In the genomic region with DNA sequence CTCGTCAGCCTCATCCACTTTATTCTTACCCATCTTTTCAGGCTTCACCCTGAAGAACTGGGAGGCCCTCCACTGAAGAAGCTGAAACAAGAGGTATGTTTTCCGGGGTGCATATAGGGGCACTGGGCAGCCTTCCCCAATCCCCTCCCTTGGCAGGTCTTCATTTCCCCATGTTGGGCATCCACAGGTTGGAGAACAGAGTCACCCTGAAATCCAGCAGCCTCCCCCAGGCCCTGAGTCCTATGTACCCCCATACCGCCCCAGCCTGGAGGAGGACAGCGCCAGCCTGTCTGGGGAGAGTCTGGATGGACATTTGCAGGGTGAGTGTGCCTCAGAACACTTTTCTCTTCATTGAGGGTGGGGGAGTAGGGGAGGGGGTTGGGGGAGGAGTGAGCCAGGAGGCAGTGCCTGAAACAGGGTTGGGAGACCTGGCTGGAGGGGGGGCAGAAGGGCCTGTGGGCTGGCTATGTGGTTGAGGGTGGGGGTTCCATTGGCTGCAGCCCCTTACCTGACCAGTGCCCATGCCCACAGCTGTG, we compare ENCODE assay signal across 7 cellular contexts. TPM values are rescaled to one million over a fixed set of nuclear protein-coding genes. Genes with fewer than 3 reads are reported as not detected.
DNase-seq lines count a peak whose midpoint lies in the region.
"Had no signal": no experiment of that assay in that cellular context is flagged by ENCODE, and none has a peak within 500 bp of the region (broad histone marks: within the 10 kb centered on the region; RNA-seq: fewer than 3 reads in every experiment).

No MANE protein-coding gene starts in this region.

- no peak overlapping the region for H2AFZ ChIP-seq in GM23248

- DNase-seq in GM23248, result no peak
- DNase-seq in posterior vena cava (ENCODE audit: low spot score), result peak; percentile 63
- DNase-seq in NAMALWA (ENCODE audit: low spot score), result no peak
- no peak for DNase-seq in HAP-1 (ENCODE audit: low spot score in 2 of 2)
- DNase-seq in NCI-H748 treated with DMSO at 0.1 percent for 48 hours (lab: John Stamatoyannopoulos, UW), result no peak
- DNase-seq: foreskin melanocyte had no signal

- WGBS in GM23248 (ENCODE audit: low coverage in 1 of 2, low lambda C conversion rate in 2 of 2, missing lambda C conversion rate in 2 of 2), 2 experiments, result 63 to 73% methylated on average over 4 of the region's 4 CpGs

- H3K79me2 ChIP-seq in GM23248 (ENCODE audit: insufficient read depth), result peaks cover 42% of the 10 kb centered on the region

- no peaks in the 10 kb centered on the region for H4K20me1 ChIP-seq in GM23248 (ENCODE audit: insufficient read depth)

- H3K9me3 ChIP-seq in GM23248 (ENCODE audit: low read depth) (no peaks in the 10 kb centered on the region), HAP-1 (no peaks in the 10 kb centered on the region)

- H3K36me3 ChIP-seq in GM23248 (ENCODE audit: low read depth) (peaks cover 32% of the 10 kb centered on the region), HAP-1 (replicated peaks) (peaks cover 29% of the 10 kb centered on the region)

- peak overlapping the region; percentile 89 for H3K9ac ChIP-seq in GM23248

- H3K4me2 ChIP-seq in GM23248 (ENCODE audit: unreplicated experiment), result peak overlapping the region; percentile 77

- peaks cover 51% of the 10 kb centered on the region for H3F3A ChIP-seq in GM23248 (ENCODE audit: insufficient read depth)

- H3K4me3 ChIP-seq in GM23248 (peak overlapping the region; percentile 93), HAP-1 (no peak overlapping the region)

- H3K4me1 ChIP-seq in GM23248 (ENCODE audit: insufficient read depth), result peaks cover 26% of the 10 kb centered on the region
- H3K4me1 ChIP-seq in HAP-1, result peaks cover 6% of the 10 kb centered on the region

- peak overlapping the region; percentile 77 for H3K27ac ChIP-seq in GM23248
- peak overlapping the region; percentile 90 for H3K27ac ChIP-seq in angular gyrus (ENCODE audit: low read depth, low read length)

- intact Hi-C loops in posterior vena cava (cut with DNase I), result no loop called here

- H3K27me3 ChIP-seq in GM23248 (replicated peaks; ENCODE audit: insufficient read depth) (no peaks in the 10 kb centered on the region), HAP-1 (ENCODE audit: low read depth) (no peaks in the 10 kb centered on the region)

- in situ Hi-C loops in GM23248 (cut with MboI) (no loop called here), HAP-1 (cut with MboI; ENCODE audit: low sequenced_read_pairs) (no loop called here)

- no peaks in the 10 kb centered on the region for H3K9me2 ChIP-seq in GM23248 (ENCODE audit: insufficient read depth)

RNA-seq across cellular contexts. Expression of a gene that starts 4.0 kb away (rescaled TPM):
- 88.7 and 107 TPM in 2 replicates for total RNA-seq in GM23248 (2014; rRNA removed; shearing (Covaris generic))
- polyA plus RNA-seq in GM23248 (2016; fragmentation: Nextera tagmentation; extraction: Ambion mirVana), result 21.6 and 22.8 TPM in 2 replicates
- total RNA-seq in posterior vena cava, result 10 to 100 TPM; 27.0 to 36.3 TPM

RNA-seq across cellular contexts. Expression of a gene that starts 14.4 kb away (rescaled TPM):
- total RNA-seq in GM23248 (2014; rRNA removed; shearing (Covaris generic)), result 6.4 and 7.6 TPM in 2 replicates
- 5.9 and 6.6 TPM in 2 replicates for polyA plus RNA-seq in GM23248 (2016; fragmentation: Nextera tagmentation; extraction: Ambion mirVana)
- 10 to 100 TPM in 1 of 2 donors, 1 to 10 TPM in 1; 8.8 to 12.4 TPM for total RNA-seq in posterior vena cava

RNA-seq across cellular contexts. Expression of a gene that starts 18.2 kb away (rescaled TPM):
- 95.1 and 103 TPM in 2 replicates for total RNA-seq in GM23248 (2014; rRNA removed; shearing (Covaris generic))
- polyA plus RNA-seq in GM23248 (2016; fragmentation: Nextera tagmentation; extraction: Ambion mirVana), result 67.4 and 70.7 TPM in 2 replicates
- total RNA-seq in posterior vena cava, result 100 to 1,000 TPM; 162 to 201 TPM

RNA-seq across cellular contexts. Expression of a gene that starts 35.3 kb away (rescaled TPM):
- total RNA-seq in GM23248 (2014; rRNA removed; shearing (Covaris generic)), result 257 and 296 TPM in 2 replicates
- 161 and 166 TPM in 2 replicates for polyA plus RNA-seq in GM23248 (2016; fragmentation: Nextera tagmentation; extraction: Ambion mirVana)
- 100 to 1,000 TPM; 465 to 757 TPM for total RNA-seq in posterior vena cava

RNA-seq across cellular contexts. Expression of a gene that starts 43.0 kb away (rescaled TPM):
- total RNA-seq in GM23248 (2014; rRNA removed; shearing (Covaris generic)), result not detected in 2 replicates
- not detected in 2 replicates for polyA plus RNA-seq in GM23248 (2016; fragmentation: Nextera tagmentation; extraction: Ambion mirVana)
- total RNA-seq in posterior vena cava, result 1 to 10 TPM in 1 of 2 donors, under 1 TPM in 1; 0.28 to 1.0 TPM
